Comparison of ENCODE assay signal across 8 cellular contexts in genomic region chr1:54887665-54888071, GRCh38. TPM values are rescaled to one million over a fixed set of nuclear protein-coding genes. Genes with fewer than 3 reads are reported as not detected.
DNase-seq lines count a peak whose midpoint lies in the region; ATAC-seq and TF ChIP-seq lines count a peak whose summit lies in the region.

No MANE protein-coding gene starts in this region.

- H3K27ac Mint-ChIP-seq in nephron progenitor cell = peak overlapping the region; percentile 97

- DNase-seq in AG08395 (ENCODE audit: low spot score) (peak; percentile 30), H7 (peak; percentile 51), fibroblast of lung (ENCODE audit: low read depth in 2 of 2) (no peak), nephron progenitor cell (no peak), D341Med (ENCODE audit: low spot score) (no peak)
- DNase-seq in stimulated activated CD4-positive, alpha-beta T cell treated with anti-CD3 and anti-CD28 coated beads, Interleukin-2, amount 100 ng/mL, for 24 hours = no peak

- H3K27me3 Mint-ChIP-seq in nephron progenitor cell (ENCODE audit: low read depth, poor library complexity) = peaks cover 8% of the 10 kb centered on the region

- H3K27me3 ChIP-seq in H7 (ENCODE audit: control insufficient read depth, insufficient read depth, low read length) = no peaks in the 10 kb centered on the region
- no peaks in the 10 kb centered on the region for H3K27me3 ChIP-seq in fibroblast of lung (ENCODE audit: control insufficient read depth, insufficient read depth, low read length)

- H2AFZ ChIP-seq in fibroblast of lung (ENCODE audit: low read length) = peak overlapping the region; percentile 73

- H3K4me1 ChIP-seq in fibroblast of lung (ENCODE audit: control insufficient read depth, extremely low read depth, insufficient read depth, low read length) = peaks cover 15% of the 10 kb centered on the region

- H3K79me2 ChIP-seq in fibroblast of lung (ENCODE audit: control insufficient read depth, insufficient read depth, low read length) = peaks cover 34% of the 10 kb centered on the region

- TF ChIP-seq CTCF in fibroblast of lung (conservative IDR thresholded peaks at IDR 0.05 in 1 of 2, IDR thresholded peaks at IDR 0.05 in 1 of 2; ENCODE audit: low read depth in 1 of 2, low read length in 2 of 2) (no peak), nephron progenitor cell (IDR thresholded peaks at IDR 0.05) (no peak)

- H3K36me3 ChIP-seq in H7 (replicated peaks; ENCODE audit: control insufficient read depth, insufficient read depth, low read length) (peaks cover 23% of the 10 kb centered on the region), fibroblast of lung (ENCODE audit: control insufficient read depth, insufficient read depth, low read length) (peaks cover 5% of the 10 kb centered on the region)

- no peaks in the 10 kb centered on the region for H4K20me1 ChIP-seq in fibroblast of lung (ENCODE audit: control insufficient read depth, extremely low read depth, insufficient read depth, low read length)

- no peak overlapping the region for H3K9ac ChIP-seq in fibroblast of lung (ENCODE audit: insufficient read depth, low read length)

- no peaks in the 10 kb centered on the region for H3K9me3 Mint-ChIP-seq in nephron progenitor cell

- H3K9me3 ChIP-seq in fibroblast of lung (ENCODE audit: control insufficient read depth, insufficient read depth, low read depth, low read length) = no peaks in the 10 kb centered on the region

- peaks cover 21% of the 10 kb centered on the region for H3K36me3 Mint-ChIP-seq in nephron progenitor cell (ENCODE audit: low read depth)

- H3K4me1 Mint-ChIP-seq in nephron progenitor cell = peaks cover 46% of the 10 kb centered on the region

- H3K4me3 ChIP-seq in H7 (ENCODE audit: insufficient read depth, low read depth, low read length) (peak overlapping the region; percentile 72), fibroblast of lung (replicated peaks in 1 of 4; ENCODE audit: control extremely low read depth in 1 of 4, insufficient read depth in 1 of 4, low read depth in 3 of 4, low read length in 4 of 4) (peak overlapping the region; percentile 70 to 96 (median 91))

- H3K4me2 ChIP-seq in fibroblast of lung (ENCODE audit: extremely low read depth, insufficient read depth, low read length) = peak overlapping the region; percentile 84

- H3K4me3 Mint-ChIP-seq in nephron progenitor cell = peak overlapping the region; percentile 97

- peak overlapping the region; percentile 65 for H3K27ac ChIP-seq in fibroblast of lung (ENCODE audit: insufficient read depth, low read length)

- peak; percentile 1; the same call in 2 of the 3 replicates for ATAC-seq in SK-N-SH treated with all-trans-retinoic acid at 6 μM for 48 hours
- ATAC-seq in HG02938 (IDR thresholded peaks at IDR 0.05; ENCODE audit: unreplicated experiment) = no peak

TF ChIP-seq in SK-N-SH treated with all-trans-retinoic acid at 6 μM for 48 hours, 23 proteins besides CTCF, POLR2A, EP300 and RAD21:
- TF ChIP-seq SNAI2 (CRISPR knock-in tag; IDR thresholded peaks at IDR 0.05) (no peak), ZNF8 (CRISPR knock-in tag; IDR thresholded peaks at IDR 0.05) (no peak), CSDC2 (CRISPR knock-in tag; IDR thresholded peaks at IDR 0.05) (no peak), TCF4 (CRISPR knock-in tag; IDR thresholded peaks at IDR 0.05; ENCODE audit: borderline replicate concordance) (no peak), ESRRG (CRISPR knock-in tag; IDR thresholded peaks at IDR 0.05) (no peak), BACH2 (CRISPR knock-in tag; IDR thresholded peaks at IDR 0.05; ENCODE audit: borderline replicate concordance) (no peak), PATZ1 (CRISPR knock-in tag; IDR thresholded peaks at IDR 0.05; ENCODE audit: borderline replicate concordance) (no peak), ZFP3 (CRISPR knock-in tag; IDR thresholded peaks at IDR 0.05) (no peak), RARB (CRISPR knock-in tag; IDR thresholded peaks at IDR 0.05) (no peak), TOX (CRISPR knock-in tag; IDR thresholded peaks at IDR 0.05; ENCODE audit: borderline replicate concordance) (no peak), ZNF70 (CRISPR knock-in tag; IDR thresholded peaks at IDR 0.05) (no peak), OSR1 (CRISPR knock-in tag; IDR thresholded peaks at IDR 0.05) (no peak), CSRNP3 (CRISPR knock-in tag; IDR thresholded peaks at IDR 0.05) (no peak), ZC3H10 (CRISPR knock-in tag; IDR thresholded peaks at IDR 0.05) (no peak), ZFP30 (CRISPR knock-in tag; IDR thresholded peaks at IDR 0.05) (no peak), POU6F1 (CRISPR knock-in tag; IDR thresholded peaks at IDR 0.05; ENCODE audit: borderline replicate concordance, low read depth) (no peak), CREB5 (CRISPR knock-in tag; IDR thresholded peaks at IDR 0.05; ENCODE audit: low read depth) (no peak)

RNA-seq across cellular contexts. Expression of gene DHCR24, which starts 0.7 kb away (rescaled TPM):
- 278 and 349 TPM in 2 replicates for total RNA-seq in H7 (2014; rRNA removed; shearing (Covaris generic))
- total RNA-seq in fibroblast of lung = 98.9 and 329 TPM in 2 replicates
- polyA plus RNA-seq in fibroblast of lung = 217 and 314 TPM in 2 replicates
- polyA plus RNA-seq in fibroblast of lung (2012) = 225 and 293 TPM in 2 replicates
- 1,689 and 1,763 TPM in 2 replicates for polyA minus RNA-seq in fibroblast of lung (ENCODE audit: low replicate concordance)

Comparison
In these comparisons a context has a peak if more than half of its experiments do, and no peak if none do; other contexts are left out.
1. DNase-seq: peak in AG08395 (single experiment) and H7 (single experiment); none in fibroblast of lung (0 of 2), nephron progenitor cell (single experiment), D341Med (single experiment) and stimulated activated CD4-positive, alpha-beta T cell treated with anti-CD3 and anti-CD28 coated beads, Interleukin-2, amount 100 ng/mL, for 24 hours (0 of 2).